In the genomic region with DNA sequence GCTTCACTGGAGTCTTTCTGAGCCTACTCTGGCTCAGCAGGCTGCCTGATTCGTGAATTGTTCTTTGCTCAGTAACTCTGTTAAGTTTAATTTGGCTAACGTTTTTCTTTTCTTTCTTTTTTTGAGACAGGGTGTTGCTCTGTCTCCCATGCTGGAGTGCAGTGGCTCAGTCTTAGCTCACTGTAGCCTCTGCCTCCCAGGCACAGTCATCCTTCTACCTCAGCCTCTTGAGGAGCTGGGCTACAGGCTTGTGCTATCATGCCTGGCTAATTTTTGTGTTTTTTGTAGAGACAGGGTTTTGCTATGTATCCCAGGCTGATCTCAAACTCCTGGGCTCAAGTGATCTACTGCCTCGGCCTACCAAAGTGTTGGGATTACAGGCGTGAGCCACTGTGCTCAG, we compare ENCODE assay signal across 2 cellular contexts.
TF ChIP-seq lines count a peak whose summit lies in the region.

No MANE protein-coding gene starts in this region.

TF ChIP-seq in IMR-90, 13 proteins besides CTCF, POLR2A, EP300 and RAD21:
- TF ChIP-seq RFX5 (IDR thresholded peaks at IDR 0.05; ENCODE audit: low read depth, low read length) (no peak), FOS (IDR thresholded peaks at IDR 0.05; ENCODE audit: low read depth, low read length) (no peak), MAZ (IDR thresholded peaks at IDR 0.05; ENCODE audit: borderline replicate concordance, low read depth, low read length) (no peak), NFE2L2 (IDR thresholded peaks at IDR 0.05; ENCODE audit: low read depth, low read length) (no peak), SMC3 (IDR thresholded peaks at IDR 0.05; ENCODE audit: low read depth, low read length) (no peak), ELK1 (IDR thresholded peaks at IDR 0.05; ENCODE audit: borderline replicate concordance, low read depth, low read length) (no peak), MAFK (IDR thresholded peaks at IDR 0.05; ENCODE audit: low read depth, low read length) (no peak), RCOR1 (IDR thresholded peaks at IDR 0.05; ENCODE audit: insufficient replicate concordance, low read length) (no peak), USF2 (IDR thresholded peaks at IDR 0.05; ENCODE audit: low read depth, low read length) (no peak), BHLHE40 (IDR thresholded peaks at IDR 0.05; ENCODE audit: low read depth, low read length) (no peak), MXI1 (IDR thresholded peaks at IDR 0.05; ENCODE audit: borderline replicate concordance, low read depth, low read length) (no peak), CEBPB (IDR thresholded peaks at IDR 0.05; ENCODE audit: low read depth, low read length) (no peak), CHD1 (IDR thresholded peaks at IDR 0.05; ENCODE audit: low read depth, low read length) (no peak)

TF ChIP-seq in GM12878, 131 proteins besides CTCF, POLR2A, EP300 and RAD21:
- TF ChIP-seq BMI1 (IDR thresholded peaks at IDR 0.05; ENCODE audit: borderline replicate concordance) (no peak), KLF5 (IDR thresholded peaks at IDR 0.05; ENCODE audit: partially characterized antibody) (no peak), SKIL (IDR thresholded peaks at IDR 0.05; ENCODE audit: low read depth, poor library complexity, severe bottlenecking) (no peak), EED (IDR thresholded peaks at IDR 0.05; ENCODE audit: low read depth) (no peak), FOS (IDR thresholded peaks at IDR 0.05; ENCODE audit: borderline replicate concordance, extremely low read depth, insufficient read length) (no peak), CBX5 (IDR thresholded peaks at IDR 0.05; ENCODE audit: low read depth) (no peak), IRF4 (IDR thresholded peaks at IDR 0.05; ENCODE audit: low read depth, low read length) (no peak), HDAC6 (IDR thresholded peaks at IDR 0.05; ENCODE audit: unreplicated experiment) (no peak), MYB (IDR thresholded peaks at IDR 0.05; ENCODE audit: borderline replicate concordance, low read depth, low read length) (no peak), STAT3 (IDR thresholded peaks at IDR 0.05; ENCODE audit: low read depth, low read length) (no peak), CUX1 (IDR thresholded peaks at IDR 0.05; ENCODE audit: insufficient replicate concordance, low read depth, low read length) (no peak), SMC3 (IDR thresholded peaks at IDR 0.05; ENCODE audit: borderline replicate concordance, low read length) (no peak)
- TF ChIP-seq, protein P1, sequence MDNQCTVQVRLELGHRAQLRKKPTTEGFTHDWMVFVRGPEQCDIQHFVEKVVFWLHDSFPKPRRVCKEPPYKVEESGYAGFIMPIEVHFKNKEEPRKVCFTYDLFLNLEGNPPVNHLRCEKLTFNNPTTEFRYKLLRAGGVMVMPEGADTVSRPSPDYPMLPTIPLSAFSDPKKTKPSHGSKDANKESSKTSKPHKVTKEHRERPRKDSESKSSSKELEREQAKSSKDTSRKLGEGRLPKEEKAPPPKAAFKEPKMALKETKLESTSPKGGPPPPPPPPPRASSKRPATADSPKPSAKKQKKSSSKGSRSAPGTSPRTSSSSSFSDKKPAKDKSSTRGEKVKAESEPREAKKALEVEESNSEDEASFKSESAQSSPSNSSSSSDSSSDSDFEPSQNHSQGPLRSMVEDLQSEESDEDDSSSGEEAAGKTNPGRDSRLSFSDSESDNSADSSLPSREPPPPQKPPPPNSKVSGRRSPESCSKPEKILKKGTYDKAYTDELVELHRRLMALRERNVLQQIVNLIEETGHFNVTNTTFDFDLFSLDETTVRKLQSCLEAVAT (IDR thresholded peaks at IDR 0.05) = no peak
